8 cellular contexts compared by ENCODE assay signal in the genomic region with DNA sequence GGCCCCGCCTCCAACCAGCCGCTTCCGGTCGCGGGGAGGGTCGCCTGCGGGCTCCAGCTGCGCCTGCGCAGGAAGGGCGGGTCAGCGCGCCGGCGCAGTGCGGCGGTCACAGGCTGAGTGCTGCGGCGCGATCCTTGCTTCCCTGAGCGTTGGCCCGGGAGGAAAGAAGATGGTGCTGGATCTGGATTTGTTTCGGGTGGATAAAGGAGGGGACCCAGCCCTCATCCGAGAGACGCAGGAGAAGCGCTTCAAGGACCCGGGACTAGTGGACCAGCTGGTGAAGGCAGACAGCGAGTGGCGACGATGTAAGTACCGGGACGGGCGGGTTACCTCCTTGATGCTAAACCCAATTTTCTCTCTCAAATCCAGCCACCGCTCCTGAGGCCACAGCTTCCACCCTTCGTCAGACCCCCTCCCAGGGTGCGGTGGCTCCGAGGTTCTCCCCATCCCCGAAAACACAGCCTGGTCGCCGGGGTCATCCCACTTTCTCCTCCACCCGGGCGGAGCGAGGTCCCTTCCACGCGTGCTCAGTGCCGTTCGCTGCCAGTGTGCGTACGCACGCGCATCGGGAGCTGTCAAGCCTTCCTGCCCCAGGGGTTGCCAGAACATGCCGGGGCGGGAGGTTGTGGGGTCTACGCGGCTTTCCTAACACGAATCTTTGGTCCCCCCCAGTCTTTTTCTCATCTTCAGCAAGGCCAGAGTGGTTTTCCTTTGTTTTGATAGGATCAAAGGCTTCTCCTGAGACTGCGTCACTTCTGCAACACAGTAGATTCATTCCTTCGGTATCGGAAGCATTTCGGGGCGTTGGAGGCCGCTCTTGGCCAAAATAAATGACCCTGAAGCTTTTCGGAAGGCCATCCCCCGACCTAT. TPM values are rescaled to one million over a fixed set of nuclear protein-coding genes. Genes with fewer than 3 reads are reported as not detected.
DNase-seq lines count a peak whose midpoint lies in the region; ATAC-seq and TF ChIP-seq lines count a peak whose summit lies in the region.

A gene with protein sequence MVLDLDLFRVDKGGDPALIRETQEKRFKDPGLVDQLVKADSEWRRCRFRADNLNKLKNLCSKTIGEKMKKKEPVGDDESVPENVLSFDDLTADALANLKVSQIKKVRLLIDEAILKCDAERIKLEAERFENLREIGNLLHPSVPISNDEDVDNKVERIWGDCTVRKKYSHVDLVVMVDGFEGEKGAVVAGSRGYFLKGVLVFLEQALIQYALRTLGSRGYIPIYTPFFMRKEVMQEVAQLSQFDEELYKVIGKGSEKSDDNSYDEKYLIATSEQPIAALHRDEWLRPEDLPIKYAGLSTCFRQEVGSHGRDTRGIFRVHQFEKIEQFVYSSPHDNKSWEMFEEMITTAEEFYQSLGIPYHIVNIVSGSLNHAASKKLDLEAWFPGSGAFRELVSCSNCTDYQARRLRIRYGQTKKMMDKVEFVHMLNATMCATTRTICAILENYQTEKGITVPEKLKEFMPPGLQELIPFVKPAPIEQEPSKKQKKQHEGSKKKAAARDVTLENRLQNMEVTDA (plus strand): TSS at position 95 of the 870 bp plus-strand sequence. CDS start 75 bp downstream, at position 170.

- DNase-seq in Calu3 (peak; percentile 87), HUDEP-2 (lab: John Stamatoyannopoulos, UW; ENCODE audit: unreplicated experiment in 76 of 76) (peak in 73 of 76 experiments; percentile 21 to 89 (median 75)), activated T-cell treated with anti-CD3 and anti-CD28 coated beads for 1 hour (ENCODE audit: low read depth) (peak; percentile 86), epidermal melanocyte (ENCODE audit: insufficient read length, low spot score) (peak; percentile 93)
- DNase-seq in stimulated activated CD8-positive, alpha-beta memory T cell treated with anti-CD3 and anti-CD28 coated beads, Interleukin-4, amount 100 ng/mL, for 1 hour (ENCODE audit: low read depth in 2 of 2, low spot score in 1 of 2) = peak; percentile 67 to 78

- H3K9me3 ChIP-seq in OCI-LY1 (ENCODE audit: low read length) (no peaks in the 10 kb centered on the region), mononuclear cell (ENCODE audit: low read depth, low read length) (no peaks in the 10 kb centered on the region)

- CTCF ChIA-PET in Calu3 (lab: Charles Lee) = interaction anchor here (0.5 to 1.7 kb wide), 2 partner anchors 13 to 76 kb away, joined by 3 to 7 read pairs; no protein-coding TSS in a partner anchor

- peak; percentile 85 for ATAC-seq in GM21381 (IDR thresholded peaks at IDR 0.05; ENCODE audit: unreplicated experiment)

- no peaks in the 10 kb centered on the region for H3F3A ChIP-seq in OCI-LY1 (ENCODE audit: insufficient read depth, low read length)

- peak within 1 kb of the TSS; percentile 90 for H3K4me3 ChIP-seq in OCI-LY1 (ENCODE audit: low read depth, low read length, poor library complexity, severe bottlenecking)
- peak within 1 kb of the TSS; percentile 99 for H3K4me3 ChIP-seq in mononuclear cell (ENCODE audit: low read length)

- H3K9me2 ChIP-seq in OCI-LY1 (ENCODE audit: low read depth, low read length) = no peaks in the 10 kb centered on the region

- H2AFZ ChIP-seq in OCI-LY1 (ENCODE audit: low read length) = no peak within 1 kb of the TSS

- H3K27ac Mint-ChIP-seq in Calu3 (ENCODE audit: unreplicated experiment) = peak within 1 kb of the TSS; percentile 99

- peaks cover 26% of the 10 kb centered on the region for H3K36me3 ChIP-seq in OCI-LY1 (ENCODE audit: insufficient read depth, low read length)

- TSS peak; percentile 97 for BruUV-seq in Calu3 (replicated peaks; lab: Mats Ljungman, UMichigan)

- H3K36me3 Mint-ChIP-seq in Calu3 (ENCODE audit: insufficient read depth, unreplicated experiment) = peaks cover 43% of the 10 kb centered on the region

- H3K4me3 Mint-ChIP-seq in Calu3 (ENCODE audit: low read depth, unreplicated experiment) = peak within 1 kb of the TSS; percentile 98

- TF ChIP-seq CTCF in Calu3 (IDR thresholded peaks at IDR 0.05; ENCODE audit: unreplicated experiment) (no peak), OCI-LY1 (IDR thresholded peaks at IDR 0.05; ENCODE audit: low read length) (no peak)

- H3K4me1 Mint-ChIP-seq in Calu3 (ENCODE audit: low read depth, unreplicated experiment) = peaks cover 22% of the 10 kb centered on the region

- H3K27me3 ChIP-seq in OCI-LY1 (ENCODE audit: insufficient read depth, low read length) (no peaks in the 10 kb centered on the region), mononuclear cell (ENCODE audit: insufficient read depth, low read length) (no peaks in the 10 kb centered on the region)

- H4K20me1 ChIP-seq in OCI-LY1 (ENCODE audit: insufficient read depth, low read length) = no peaks in the 10 kb centered on the region

- peaks cover 12% of the 10 kb centered on the region for H3K27me3 Mint-ChIP-seq in Calu3 (ENCODE audit: unreplicated experiment)

- H3K4me1 ChIP-seq in OCI-LY1 (ENCODE audit: insufficient read depth, low read length, severe bottlenecking) (peaks cover 31% of the 10 kb centered on the region), mononuclear cell (ENCODE audit: insufficient read depth, low read length) (peaks cover 31% of the 10 kb centered on the region)

- no peaks in the 10 kb centered on the region for H3K9me3 Mint-ChIP-seq in Calu3 (ENCODE audit: low read depth, unreplicated experiment)

- H3K9ac ChIP-seq in OCI-LY1 (ENCODE audit: low read length) = peak within 1 kb of the TSS; percentile 88

- H3K4me2 ChIP-seq in OCI-LY1 (ENCODE audit: low read length) = peak within 1 kb of the TSS; percentile 82

- peaks cover 42% of the 10 kb centered on the region for H3K79me2 ChIP-seq in OCI-LY1 (ENCODE audit: insufficient read depth, low read length)

- H3K27ac ChIP-seq in OCI-LY1 (ENCODE audit: low read depth, low read length, poor library complexity, severe bottlenecking) = peak within 1 kb of the TSS; percentile 51

- intact Hi-C loops in Calu3 (cut with micrococcal nuclease; ENCODE audit: unreplicated experiment) = no loop called here

RNA-seq across cellular contexts. Expression of the gene that starts here (rescaled TPM):
- total RNA-seq in Calu3 (2022) (119 and 129 TPM in 2 replicates), mononuclear cell (87.1 TPM)

Comparison
In these comparisons a context has a peak if more than half of its experiments do, and no peak if none do; other contexts are left out.
1. Peak in every context shown above with its lines: DNase-seq, ATAC-seq, H3K4me3 ChIP-seq and H3K27ac ChIP-seq.